ENCODE assay signal across 1 cellular context in genomic region chr12:121793836-121794531, GRCh38.
TF ChIP-seq lines count a peak whose summit lies in the region.

No MANE protein-coding gene starts in this region.

TF ChIP-seq in K562, 482 proteins besides CTCF, POLR2A, EP300 and RAD21 (continued from another document and continues in another):
- TF ChIP-seq ZNF512 (tag; IDR thresholded peaks at IDR 0.05) (no peak), FOSL1 (tag; conservative IDR thresholded peaks at IDR 0.05) (peak; percentile 40; the same call in 1 of the 2 replicates), TAF7 (tag; IDR thresholded peaks at IDR 0.05) (no peak), THRA (IDR thresholded peaks at IDR 0.05) (no peak), GATAD2B (IDR thresholded peaks at IDR 0.05; ENCODE audit: borderline replicate concordance) (peak; percentile 82), CHD2 (IDR thresholded peaks at IDR 0.05; ENCODE audit: low read depth, low read length) (peak; percentile 44; the same call in 1 of the 2 replicates), PTTG1 (tag; IDR thresholded peaks at IDR 0.05; ENCODE audit: low read depth) (no peak), CEBPG (CRISPR knock-in tag; IDR thresholded peaks at IDR 0.05) (peak; percentile 38; the same call in 1 of the 2 replicates), CEBPG (tag; conservative IDR thresholded peaks at IDR 0.05 in 1 of 2, IDR thresholded peaks at IDR 0.05 in 1 of 2) (no peak), ZNF224 (CRISPR knock-in tag; IDR thresholded peaks at IDR 0.05) (no peak), HLTF (IDR thresholded peaks at IDR 0.05) (no peak), ZNF699 (CRISPR knock-in tag; IDR thresholded peaks at IDR 0.05; ENCODE audit: insufficient replicate concordance) (no peak), STAG1 (CRISPR knock-in tag; IDR thresholded peaks at IDR 0.05; ENCODE audit: borderline replicate concordance) (peak; percentile 99), ZNF239 (CRISPR knock-in tag; IDR thresholded peaks at IDR 0.05) (no peak), HNRNPUL1 (IDR thresholded peaks at IDR 0.05; ENCODE audit: low read length) (no peak), HNRNPL (IDR thresholded peaks at IDR 0.05; ENCODE audit: low read depth, low read length) (peak; percentile 97), ETV5 (CRISPR knock-in tag; IDR thresholded peaks at IDR 0.05; ENCODE audit: low read depth) (peak; percentile 99), ZFPM2 (CRISPR knock-in tag; IDR thresholded peaks at IDR 0.05) (no peak), FIP1L1 (IDR thresholded peaks at IDR 0.05; ENCODE audit: low read depth, low read length, poor library complexity, severe bottlenecking) (peak; percentile 95), ARID1B (IDR thresholded peaks at IDR 0.05) (peak; percentile 48), ZNF24 (IDR thresholded peaks at IDR 0.05) (peak; percentile 57; the same call in 1 of the 2 replicates), CGGBP1 (CRISPR knock-in tag; IDR thresholded peaks at IDR 0.05) (no peak), SREBF2 (CRISPR knock-in tag; IDR thresholded peaks at IDR 0.05) (no peak), POLR2B (IDR thresholded peaks at IDR 0.05; ENCODE audit: low read depth, partially characterized antibody) (no peak), DPF2 (IDR thresholded peaks at IDR 0.05) (peak; percentile 24; the same call in 1 of the 2 replicates), SIRT6 (IDR thresholded peaks at IDR 0.05; ENCODE audit: low read depth, low read length) (no peak), DDX20 (tag; IDR thresholded peaks at IDR 0.05; ENCODE audit: low read depth) (no peak), RBBP5 (IDR thresholded peaks at IDR 0.05; ENCODE audit: borderline replicate concordance, insufficient read depth, low read length, poor library complexity, severe bottlenecking) (no peak), FUS (optimal IDR thresholded peaks at IDR 0.05; ENCODE audit: low read depth, low read length) (peak; percentile 53), NFE2L1 (tag; IDR thresholded peaks at IDR 0.05; ENCODE audit: borderline replicate concordance, low read depth) (no peak), ZFP1 (CRISPR knock-in tag; IDR thresholded peaks at IDR 0.05) (no peak), ZNF436 (CRISPR knock-in tag; IDR thresholded peaks at IDR 0.05) (no peak), ZBTB43 (CRISPR knock-in tag; IDR thresholded peaks at IDR 0.05) (peak; percentile 88; the same call in 1 of the 2 replicates), DACH1 (IDR thresholded peaks at IDR 0.05; ENCODE audit: partially characterized antibody) (no peak), PBX2 (CRISPR knock-in tag; IDR thresholded peaks at IDR 0.05; ENCODE audit: low read depth) (no peak), PBX2 (tag; conservative IDR thresholded peaks at IDR 0.05; ENCODE audit: low read depth) (no peak), SMARCA4 (IDR thresholded peaks at IDR 0.05) (no peak), SRF (CRISPR knock-in tag; IDR thresholded peaks at IDR 0.05) (peak in 1 of 2 experiments; percentile 81; a peak in 1 of 4 replicates), ATF6 (CRISPR knock-in tag; IDR thresholded peaks at IDR 0.05) (peak; percentile 82; the same call in 1 of the 2 replicates), TARDBP (IDR thresholded peaks at IDR 0.05) (peak; percentile 86), PHF8 (IDR thresholded peaks at IDR 0.05; ENCODE audit: borderline replicate concordance, low read length) (peak; percentile 43; the same call in 1 of the 2 replicates), BMI1 (IDR thresholded peaks at IDR 0.05; ENCODE audit: low read length) (no peak), ETV6 (IDR thresholded peaks at IDR 0.05; ENCODE audit: borderline replicate concordance in 1 of 2, low read depth in 2 of 2, low read length in 1 of 2) (no peak), ETV6 (CRISPR knock-in tag; IDR thresholded peaks at IDR 0.05; ENCODE audit: borderline replicate concordance) (no peak; the same call in 1 of the 2 replicates), STAT5B (CRISPR knock-in tag; IDR thresholded peaks at IDR 0.05) (no peak), ATF3 (IDR thresholded peaks at IDR 0.05) (no peak), ATF3 (CRISPR knock-in tag; conservative IDR thresholded peaks at IDR 0.05) (no peak), ZSCAN29 (IDR thresholded peaks at IDR 0.05) (0 out of 2 replicates have a peak, but pooled peaks have one; percentile 16), GTF2E2 (tag; IDR thresholded peaks at IDR 0.05) (no peak), ZNF740 (CRISPR knock-in tag; IDR thresholded peaks at IDR 0.05) (peak; percentile 17; the same call in 1 of the 2 replicates), ZNF740 (tag; IDR thresholded peaks at IDR 0.05) (no peak), SRSF7 (optimal IDR thresholded peaks at IDR 0.05; ENCODE audit: low read depth, low read length) (no peak), ZNF551 (CRISPR knock-in tag; IDR thresholded peaks at IDR 0.05) (no peak), ZNF695 (CRISPR knock-in tag; IDR thresholded peaks at IDR 0.05) (no peak), PURB (CRISPR knock-in tag; IDR thresholded peaks at IDR 0.05; ENCODE audit: low read depth) (no peak), TRIM28 (IDR thresholded peaks at IDR 0.05) (no peak), UBTF (IDR thresholded peaks at IDR 0.05; ENCODE audit: borderline replicate concordance in 1 of 2, low read depth in 2 of 2, low read length in 2 of 2) (no peak), KLF6 (CRISPR knock-in tag; IDR thresholded peaks at IDR 0.05; ENCODE audit: borderline replicate concordance) (no peak), MTF1 (CRISPR knock-in tag; IDR thresholded peaks at IDR 0.05; ENCODE audit: borderline replicate concordance) (no peak), CREM (IDR thresholded peaks at IDR 0.05; ENCODE audit: low read depth) (peak; percentile 87), RBM22 (IDR thresholded peaks at IDR 0.05; ENCODE audit: low read depth, low read length, poor library complexity, severe bottlenecking) (peak; percentile 93), JUN (IDR thresholded peaks at IDR 0.05; ENCODE audit: borderline replicate concordance, low read depth, low read length) (peak; percentile 58; the same call in 1 of the 2 replicates), JUN (CRISPR knock-in tag; IDR thresholded peaks at IDR 0.05; ENCODE audit: borderline replicate concordance) (peak; percentile 87; the same call in 1 of the 2 replicates), MYNN (IDR thresholded peaks at IDR 0.05) (peak; percentile 56; the same call in 1 of the 2 replicates), MYNN (CRISPR knock-in tag; IDR thresholded peaks at IDR 0.05) (no peak), CHD1 (IDR thresholded peaks at IDR 0.05; ENCODE audit: low read length) (peak; percentile 36), OTX1 (CRISPR knock-in tag; IDR thresholded peaks at IDR 0.05) (no peak), PHF20 (IDR thresholded peaks at IDR 0.05; ENCODE audit: partially characterized antibody) (peak; percentile 42), MAZ (CRISPR knock-in tag; conservative IDR thresholded peaks at IDR 0.05 in 1 of 2, IDR thresholded peaks at IDR 0.05 in 1 of 2) (peak; percentile 93 to 98)
